ENCODE assay signal across 10 cellular contexts in genomic region chr19:42461231-42461630, GRCh38. TPM values are rescaled to one million over a fixed set of nuclear protein-coding genes. Genes with fewer than 3 reads are reported as not detected.
DNase-seq lines count a peak whose midpoint lies in the region; TF ChIP-seq lines count a peak whose summit lies in the region.
"Not testable (repeated sequence)": the region's sequence is repeated elsewhere in the genome, so short reads cannot be mapped to it uniquely, and the experiment has no call there.
"Had no signal": no experiment of that assay in that cellular context is flagged by ENCODE, and none has a peak within 500 bp of the region (broad histone marks: within the 10 kb centered on the region; RNA-seq: fewer than 3 reads in every experiment).

No MANE protein-coding gene starts in this region.

- H3K27me3 ChIP-seq in OCI-LY1 (ENCODE audit: insufficient read depth, low read length); left ventricle myocardium inferior (ENCODE audit: low read depth); testis: not testable (repeated sequence)

- H3K36me3 Mint-ChIP-seq in Calu3 (ENCODE audit: insufficient read depth, unreplicated experiment); neural crest cell (ENCODE audit: low read depth): not testable (repeated sequence)

- not testable (repeated sequence) for BruUV-seq in Calu3 (replicated peaks; lab: Mats Ljungman, UMichigan)

- peak; percentile 52 for DNase-seq in Calu3
- not testable (repeated sequence) for DNase-seq in epithelial cell of prostate (ENCODE audit: low read depth, low spot score); left ventricle myocardium inferior; neural crest cell (ENCODE audit: low read depth, low spot score); substantia nigra (lab: John Stamatoyannopoulos, UW); testis

- intact Hi-C loops in Calu3 (cut with micrococcal nuclease; ENCODE audit: unreplicated experiment) = loop anchor here (5.0 kb wide), 1 partner anchor 36 kb away; no protein-coding TSS in a partner anchor
- intact Hi-C loops in left ventricle myocardium inferior (cut with micrococcal nuclease); testis (cut with DNase I; ENCODE audit: low total_unique reads): not testable (repeated sequence)

- TF ChIP-seq CTCF in Calu3 (IDR thresholded peaks at IDR 0.05; ENCODE audit: unreplicated experiment); OCI-LY1 (IDR thresholded peaks at IDR 0.05; ENCODE audit: low read length); left ventricle myocardium inferior (IDR thresholded peaks at IDR 0.05; ENCODE audit: borderline replicate concordance); neural crest cell (conservative IDR thresholded peaks at IDR 0.05); testis (IDR thresholded peaks at IDR 0.05): not testable (repeated sequence)

- not testable (repeated sequence) for H3K9ac ChIP-seq in OCI-LY1 (ENCODE audit: low read length)

- not testable (repeated sequence) for H3K27me3 Mint-ChIP-seq in Calu3 (ENCODE audit: unreplicated experiment); neural crest cell (ENCODE audit: low read depth)

- H3K27ac Mint-ChIP-seq in Calu3 (ENCODE audit: unreplicated experiment) = peak overlapping the region; percentile 0
- peak overlapping the region; percentile 98 for H3K27ac Mint-ChIP-seq in neural crest cell (ENCODE audit: unreplicated experiment)

- not testable (repeated sequence) for H2AFZ ChIP-seq in OCI-LY1 (ENCODE audit: low read length)

- H3K4me1 ChIP-seq in OCI-LY1 (ENCODE audit: insufficient read depth, low read length, severe bottlenecking) (peaks cover 43% of the 10 kb centered on the region), left ventricle myocardium inferior (peaks cover 16% of the 10 kb centered on the region), testis (peaks cover 17% of the 10 kb centered on the region)

- not testable (repeated sequence) for TF ChIP-seq POLR2A in testis (IDR thresholded peaks at IDR 0.05)

- H3K9me3 ChIP-seq in OCI-LY1 (ENCODE audit: low read length); left ventricle myocardium inferior (replicated peaks); testis: not testable (repeated sequence)

- H3K27ac ChIP-seq in OCI-LY1 (ENCODE audit: low read depth, low read length, poor library complexity, severe bottlenecking) (peak overlapping the region; percentile 99), cingulate gyrus (ENCODE audit: low read depth, low read length) (peak overlapping the region; percentile 98), epithelial cell of prostate (peak overlapping the region; percentile 37), left ventricle myocardium inferior (replicated peaks) (peak overlapping the region; percentile 49), substantia nigra (ENCODE audit: low read depth, low read length, poor library complexity, severe bottlenecking) (peak overlapping the region; percentile 99), testis (peak overlapping the region; percentile 55 to 74)

- not testable (repeated sequence) for H3K4me3 ChIP-seq in OCI-LY1 (ENCODE audit: low read depth, low read length, poor library complexity, severe bottlenecking); left ventricle myocardium inferior; testis

- not testable (repeated sequence) for H3K36me3 ChIP-seq in OCI-LY1 (ENCODE audit: insufficient read depth, low read length); left ventricle myocardium inferior; testis (ENCODE audit: low read depth, missing control alignments)

- not testable (repeated sequence) for H3K4me2 ChIP-seq in OCI-LY1 (ENCODE audit: low read length)

- not testable (repeated sequence) for H4K20me1 ChIP-seq in OCI-LY1 (ENCODE audit: insufficient read depth, low read length)

- H3K4me1 Mint-ChIP-seq in Calu3 (ENCODE audit: low read depth, unreplicated experiment) = peaks cover 44% of the 10 kb centered on the region
- H3K4me1 Mint-ChIP-seq in neural crest cell = peaks cover 32% of the 10 kb centered on the region

- H3K4me3 Mint-ChIP-seq in Calu3 (ENCODE audit: low read depth, unreplicated experiment) = not testable (repeated sequence)
- H3K4me3 Mint-ChIP-seq in neural crest cell = peak overlapping the region; percentile 31

- CTCF ChIA-PET in Calu3 (lab: Charles Lee) = interaction anchor here (1.1 to 1.7 kb wide), 6 partner anchors 10 to 68 kb away, joined by 3 to 7 read pairs (median 4); partner anchors contain the start of gene CEACAM1

- not testable (repeated sequence) for H3F3A ChIP-seq in OCI-LY1 (ENCODE audit: insufficient read depth, low read length)

- H3K9me2 ChIP-seq in OCI-LY1 (ENCODE audit: low read depth, low read length) = not testable (repeated sequence)

- not testable (repeated sequence) for H3K79me2 ChIP-seq in OCI-LY1 (ENCODE audit: insufficient read depth, low read length)

- H3K9me3 Mint-ChIP-seq in Calu3 (ENCODE audit: low read depth, unreplicated experiment); neural crest cell: not testable (repeated sequence)

- WGBS in testis, 2 donors = 83 to 87% methylated on average over 8 of the region's 8 CpGs

RNA-seq across cellular contexts. Expression of gene CXCL17, which starts 18.5 kb away (rescaled TPM):
- total RNA-seq in Calu3 (2022) = 3.8 and 4.0 TPM in 2 replicates
- not detected for total RNA-seq in left ventricle myocardium inferior
- not detected in 2 replicates for total RNA-seq in neural crest cell
- total RNA-seq in testis = not detected
- polyA plus RNA-seq in testis (ENCODE audit: insufficient read depth, low read depth, low replicate concordance) = not detected
- total RNA-seq: CD4-positive, alpha-beta memory T cell; H7 had no signal
- polyA plus RNA-seq: CD4-positive, alpha-beta memory T cell had no signal

RNA-seq across cellular contexts. Expression of gene LIPE, which starts 34.0 kb away (rescaled TPM):
- 17.1 and 22.0 TPM in 2 replicates for total RNA-seq in Calu3 (2022)
- 55.8 TPM for total RNA-seq in left ventricle myocardium inferior
- 24.5 and 29.1 TPM in 2 replicates for total RNA-seq in neural crest cell
- 10 to 100 TPM; 49.2 to 73.5 TPM for total RNA-seq in testis
- 131 TPM for polyA plus RNA-seq in testis (ENCODE audit: insufficient read depth, low read depth, low replicate concordance)

Comparison
In these comparisons a context has a peak if more than half of its experiments do, and no peak if none do; other contexts are left out.
1. H3K27ac ChIP-seq: peak in every context shown above with its lines; median percentile 99 in OCI-LY1; 99 in substantia nigra; 98 in cingulate gyrus; 64 in testis; 49 in left ventricle myocardium inferior; 37 in epithelial cell of prostate.